ENCODE assay signal across 8 cellular contexts in the genomic region with DNA sequence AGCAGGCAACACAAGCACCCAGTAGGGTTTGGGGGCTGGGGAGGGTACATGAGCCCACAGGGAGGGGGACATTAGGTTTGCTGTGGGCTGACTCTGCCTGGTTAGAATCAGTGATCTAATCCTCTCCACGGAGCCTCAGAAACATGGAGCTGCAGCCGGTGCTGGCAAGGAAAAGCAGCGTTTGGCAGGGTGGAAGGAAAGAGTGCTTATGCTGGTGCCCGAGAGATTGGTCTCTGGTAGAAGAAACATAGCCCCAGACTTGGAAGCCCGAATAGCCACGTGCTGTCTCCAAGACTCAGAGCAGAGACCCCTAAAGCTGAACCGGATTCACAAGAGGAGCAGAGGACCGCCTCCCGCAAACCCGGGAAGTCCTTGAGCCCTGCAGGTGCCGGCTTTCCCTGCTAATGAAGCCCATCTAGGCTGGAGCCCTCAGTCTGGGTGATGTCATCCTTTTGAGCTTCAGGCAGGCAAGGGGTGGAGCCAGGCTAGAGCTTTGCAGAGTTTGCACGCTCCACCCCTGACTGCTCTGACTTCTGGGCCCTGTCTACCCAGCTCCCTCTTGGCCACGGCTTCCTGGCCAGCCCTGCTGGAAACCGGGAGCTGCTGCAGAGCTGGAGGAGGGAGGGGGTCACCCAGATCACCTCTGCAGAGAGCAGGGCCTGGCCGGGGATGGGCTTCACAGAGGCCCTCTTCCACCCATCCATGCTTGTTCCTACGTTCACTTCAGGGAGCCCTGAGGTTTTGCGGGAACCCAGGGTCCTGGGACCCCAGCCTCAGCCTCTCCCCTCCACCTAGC. TPM values are rescaled to one million over a fixed set of nuclear protein-coding genes. Genes with fewer than 3 reads are reported as not detected.
DNase-seq lines count a peak whose midpoint lies in the region; ATAC-seq and TF ChIP-seq lines count a peak whose summit lies in the region.

No MANE protein-coding gene starts in this region.

- H3K4me3 ChIP-seq in LNCaP clone FGC (ENCODE audit: low read depth, low read length) (peak overlapping the region; percentile 7; the same call in 1 of the 2 replicates), testis (no peak overlapping the region)

- 15 to 50% methylated on average over 8 to 17 of the region's 17 CpGs for WGBS in testis, 2 donors

- no peaks in the 10 kb centered on the region for H3K27me3 ChIP-seq in CD4-positive, alpha-beta T cell (ENCODE audit: control insufficient read depth, insufficient read depth, low read length)
- H3K27me3 ChIP-seq in testis = no peaks in the 10 kb centered on the region

- POLR2A ChIA-PET in CD4-positive, alpha-beta T cell (lab: Charles Lee) = interaction anchor here (0.6 to 1.4 kb wide), 7 partner anchors 17 to 190 kb away, joined by 3 to 5 read pairs (median 3); partner anchors contain the start of genes IGSF9B, JAM3, NCAPD3 and VPS26B
- POLR2A ChIA-PET in activated naive CD8-positive, alpha-beta T cell treated with anti-CD3 and anti-CD28 coated beads, Interleukin-2, amount 10 ng/mL, durations not matched to agents 7 days and 5 days (lab: Charles Lee) = interaction anchor here (0.9 to 1.7 kb wide), 9 partner anchors 8 to 106 kb away, joined by 3 to 11 read pairs (median 4); partner anchors contain the start of gene IGSF9B

- TF ChIP-seq POLR2A in testis (IDR thresholded peaks at IDR 0.05) = peak; percentile 31

- peak; percentile 47 to 65 (median 58) for DNase-seq in CD4-positive, alpha-beta T cell
- peak; percentile 77 for DNase-seq in LNCaP clone FGC (ENCODE audit: low read depth)
- DNase-seq in SK-N-DZ (ENCODE audit: low spot score) = peak; percentile 87
- peak; percentile 73 for DNase-seq in activated naive CD8-positive, alpha-beta T cell treated with anti-CD3 and anti-CD28 coated beads, Interleukin-2, amount 10 ng/mL, durations not matched to agents 7 days and 5 days
- peak; percentile 33 for DNase-seq in glomerular visceral epithelial cell (ENCODE audit: extremely low spot score)
- peak in 53 of 56 donors; percentile 18 to 88 (median 64) for DNase-seq in nucleus accumbens (lab: John Stamatoyannopoulos, UW)
- DNase-seq in testis = peak; percentile 93

- H3K9me3 ChIP-seq in CD4-positive, alpha-beta T cell (ENCODE audit: control insufficient read depth, low read length) = no peaks in the 10 kb centered on the region
- no peaks in the 10 kb centered on the region for H3K9me3 ChIP-seq in testis

- ATAC-seq in CD4-positive, alpha-beta T cell (ENCODE audit: poor library complexity) = peak; percentile 81
- peak; percentile 78 for ATAC-seq in GM21576 (IDR thresholded peaks at IDR 0.05; ENCODE audit: unreplicated experiment)
- peak; percentile 91 for ATAC-seq in activated naive CD8-positive, alpha-beta T cell treated with anti-CD3 and anti-CD28 coated beads, Interleukin-2, amount 10 ng/mL, durations not matched to agents 7 days and 5 days (ENCODE audit: low read depth)

- intact Hi-C loops in CD4-positive, alpha-beta T cell (cut with DNase I, micrococcal nuclease) = loop anchor here in 1 of 2 experiments (5.0 kb wide), 1 partner anchor 67 kb away; no protein-coding TSS in a partner anchor
- intact Hi-C loops in testis (cut with DNase I; ENCODE audit: low total_unique reads) = loop anchor here (10.0 kb wide), 1 partner anchor 79 kb away; the partner anchor contains the start of gene IGSF9B

- no peaks in the 10 kb centered on the region for H3K27me3 Mint-ChIP-seq in CD4-positive, alpha-beta T cell
- H3K27me3 Mint-ChIP-seq in activated naive CD8-positive, alpha-beta T cell treated with anti-CD3 and anti-CD28 coated beads, Interleukin-2, amount 10 ng/mL, durations not matched to agents 7 days and 5 days = peaks cover 3% of the 10 kb centered on the region

- H3K36me3 Mint-ChIP-seq in CD4-positive, alpha-beta T cell (ENCODE audit: low read depth) = no peaks in the 10 kb centered on the region
- H3K36me3 Mint-ChIP-seq in activated naive CD8-positive, alpha-beta T cell treated with anti-CD3 and anti-CD28 coated beads, Interleukin-2, amount 10 ng/mL, durations not matched to agents 7 days and 5 days = peaks cover 4% of the 10 kb centered on the region

- H3K4me1 Mint-ChIP-seq in CD4-positive, alpha-beta T cell (ENCODE audit: low read depth) = peaks cover 71% of the 10 kb centered on the region
- peaks cover 44% of the 10 kb centered on the region for H3K4me1 Mint-ChIP-seq in activated naive CD8-positive, alpha-beta T cell treated with anti-CD3 and anti-CD28 coated beads, Interleukin-2, amount 10 ng/mL, durations not matched to agents 7 days and 5 days

- H3K4me3 Mint-ChIP-seq in CD4-positive, alpha-beta T cell = peak overlapping the region; percentile 79
- H3K4me3 Mint-ChIP-seq in activated naive CD8-positive, alpha-beta T cell treated with anti-CD3 and anti-CD28 coated beads, Interleukin-2, amount 10 ng/mL, durations not matched to agents 7 days and 5 days = peak overlapping the region; percentile 66

- H3K27ac ChIP-seq in CD4-positive, alpha-beta T cell (ENCODE audit: low read depth, low read length) = no peak overlapping the region
- H3K27ac ChIP-seq in testis = peak overlapping the region; percentile 91 to 97

- H3K36me3 ChIP-seq in testis (ENCODE audit: low read depth, missing control alignments) = no peaks in the 10 kb centered on the region

- no peaks in the 10 kb centered on the region for H3K9me3 Mint-ChIP-seq in CD4-positive, alpha-beta T cell
- no peaks in the 10 kb centered on the region for H3K9me3 Mint-ChIP-seq in activated naive CD8-positive, alpha-beta T cell treated with anti-CD3 and anti-CD28 coated beads, Interleukin-2, amount 10 ng/mL, durations not matched to agents 7 days and 5 days

- CTCF ChIA-PET in CD4-positive, alpha-beta T cell (lab: Charles Lee) = interaction anchor here (1.0 to 1.7 kb wide), 3 partner anchors 16 to 106 kb away, joined by 3 to 8 read pairs (median 6); no protein-coding TSS in a partner anchor

- no peak for TF ChIP-seq CTCF in CD4-positive, alpha-beta T cell (IDR thresholded peaks at IDR 0.05)
- TF ChIP-seq CTCF in LNCaP clone FGC (IDR thresholded peaks at IDR 0.05; ENCODE audit: control insufficient read depth, extremely low read depth, insufficient read depth) (no peak), testis (IDR thresholded peaks at IDR 0.05) (no peak)

- peak overlapping the region; percentile 81 for H3K27ac Mint-ChIP-seq in CD4-positive, alpha-beta T cell
- peak overlapping the region; percentile 74 for H3K27ac Mint-ChIP-seq in activated naive CD8-positive, alpha-beta T cell treated with anti-CD3 and anti-CD28 coated beads, Interleukin-2, amount 10 ng/mL, durations not matched to agents 7 days and 5 days

- H3K4me1 ChIP-seq in testis = peaks cover 51% of the 10 kb centered on the region

RNA-seq across cellular contexts. Expression of gene JAM3, which starts 35.0 kb away (rescaled TPM):
- 10 to 100 TPM; 13.5 to 15.3 TPM for total RNA-seq in CD4-positive, alpha-beta T cell
- polyA plus RNA-seq in SK-N-DZ (2014; cell fraction: cytosol; rRNA removed) = 37.8 and 46.1 TPM in 2 replicates
- polyA plus RNA-seq in SK-N-DZ (2014; cell fraction: nucleus; rRNA removed) = 39.7 and 61.3 TPM in 2 replicates
- 10 to 100 TPM; 21.1 to 23.7 TPM for total RNA-seq in activated naive CD8-positive, alpha-beta T cell treated with anti-CD3 and anti-CD28 coated beads, Interleukin-2, amount 10 ng/mL, durations not matched to agents 7 days and 5 days
- total RNA-seq in testis = 100 to 1,000 TPM; 172 to 188 TPM
- polyA plus RNA-seq in testis (ENCODE audit: insufficient read depth, low read depth, low replicate concordance) = 81.0 TPM

Comparison
In these comparisons a context has a peak if more than half of its experiments do, and no peak if none do; other contexts are left out.
1. DNase-seq: peak in every context shown above with its lines; median percentile 93 in testis; 87 in SK-N-DZ; 77 in LNCaP clone FGC; 73 in activated naive CD8-positive, alpha-beta T cell treated with anti-CD3 and anti-CD28 coated beads, Interleukin-2, amount 10 ng/mL, durations not matched to agents 7 days and 5 days; 64 in nucleus accumbens; 58 in CD4-positive, alpha-beta T cell; 33 in glomerular visceral epithelial cell.
2. RNA of gene JAM3, which starts 35.0 kb away (total RNA-seq): 172 to 188 TPM in testis; 21.1 to 23.7 TPM in activated naive CD8-positive, alpha-beta T cell treated with anti-CD3 and anti-CD28 coated beads, Interleukin-2, amount 10 ng/mL, durations not matched to agents 7 days and 5 days and 13.5 to 15.3 TPM in CD4-positive, alpha-beta T cell; every median in the first group is over 4 times any median in the second.
3. Peak in every context shown above with its lines, with median percentiles within 50 percentile points of each other: ATAC-seq.